ENCODE assay signal across 1 cellular context in genomic region chr16:86075488-86075785, GRCh38.
TF ChIP-seq lines count a peak whose summit lies in the region.

No MANE protein-coding gene starts in this region.

TF ChIP-seq in GM23338, 12 proteins besides CTCF, POLR2A, EP300 and RAD21:
- TF ChIP-seq EZH2phosphoT487 (IDR thresholded peaks at IDR 0.05; ENCODE audit: unreplicated experiment) (no peak), ETS1 (IDR thresholded peaks at IDR 0.05) (no peak), ZNF331 (CRISPR knock-in tag; IDR thresholded peaks at IDR 0.05; ENCODE audit: low read depth) (no peak)
TF ChIP-seq in GM23338: peak in this region for 0.
